Comparison of ENCODE assay signal across 1 cellular context in the genomic region with DNA sequence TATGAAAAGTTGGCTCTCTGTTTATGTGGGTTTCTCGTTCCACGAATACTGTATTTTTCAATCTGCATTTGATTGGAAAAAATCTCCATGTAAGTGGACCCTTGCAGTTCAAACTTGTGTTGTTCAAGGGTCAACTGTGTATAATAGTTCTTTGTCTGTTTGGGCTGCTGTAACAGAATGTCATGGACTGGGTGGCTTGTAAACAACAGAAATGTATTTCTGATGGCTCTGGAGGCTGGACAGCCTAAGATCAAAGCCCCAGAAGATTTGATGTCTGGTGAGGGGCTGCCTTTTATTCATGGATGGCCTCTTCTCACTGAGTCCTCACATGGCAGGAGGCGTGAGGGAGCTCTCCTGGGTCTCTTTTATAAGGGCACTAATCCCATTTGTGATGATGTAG.
TF ChIP-seq lines count a peak whose summit lies in the region.

No MANE protein-coding gene starts in this region.

TF ChIP-seq in HepG2, 621 proteins besides CTCF, POLR2A, EP300 and RAD21 (continued from another document and continues in another):
- TF ChIP-seq, protein P1, sequence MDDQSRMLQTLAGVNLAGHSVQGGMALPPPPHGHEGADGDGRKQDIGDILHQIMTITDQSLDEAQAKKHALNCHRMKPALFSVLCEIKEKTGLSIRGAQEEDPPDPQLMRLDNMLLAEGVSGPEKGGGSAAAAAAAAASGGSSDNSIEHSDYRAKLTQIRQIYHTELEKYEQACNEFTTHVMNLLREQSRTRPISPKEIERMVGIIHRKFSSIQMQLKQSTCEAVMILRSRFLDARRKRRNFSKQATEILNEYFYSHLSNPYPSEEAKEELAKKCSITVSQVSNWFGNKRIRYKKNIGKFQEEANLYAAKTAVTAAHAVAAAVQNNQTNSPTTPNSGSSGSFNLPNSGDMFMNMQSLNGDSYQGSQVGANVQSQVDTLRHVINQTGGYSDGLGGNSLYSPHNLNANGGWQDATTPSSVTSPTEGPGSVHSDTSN (CRISPR knock-in tag; IDR thresholded peaks at IDR 0.05; ENCODE audit: borderline replicate concordance) = no peak
- no peak for TF ChIP-seq ZNF878 (CRISPR knock-in tag; IDR thresholded peaks at IDR 0.05)
- TF ChIP-seq, protein P2, sequence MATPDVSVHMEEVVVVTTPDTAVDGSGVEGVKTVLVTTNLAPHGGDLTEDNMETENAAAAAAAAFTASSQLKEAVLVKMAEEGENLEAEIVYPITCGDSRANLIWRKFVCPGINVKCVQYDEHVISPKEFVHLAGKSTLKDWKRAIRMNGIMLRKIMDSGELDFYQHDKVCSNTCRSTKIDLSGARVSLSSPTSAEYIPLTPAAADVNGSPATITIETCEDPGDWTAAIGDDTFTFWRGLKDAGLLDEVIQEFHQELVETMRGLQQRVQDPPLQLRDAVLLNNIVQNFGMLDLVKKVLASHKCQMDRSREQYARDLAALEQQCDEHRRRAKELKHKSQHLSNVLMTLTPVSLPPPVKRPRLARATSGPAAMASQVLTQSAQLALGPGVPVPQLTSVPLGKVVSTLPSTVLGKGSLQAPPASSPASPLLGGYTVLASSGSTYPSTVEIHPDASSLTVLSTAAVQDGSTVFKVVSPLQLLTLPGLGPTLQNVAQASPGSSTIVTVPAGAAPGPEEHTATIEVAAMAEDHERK (CRISPR knock-in tag; IDR thresholded peaks at IDR 0.05; ENCODE audit: low read depth) = no peak
- TF ChIP-seq RARG (CRISPR knock-in tag; IDR thresholded peaks at IDR 0.05; ENCODE audit: low read depth) = no peak
- TF ChIP-seq, protein P3, sequence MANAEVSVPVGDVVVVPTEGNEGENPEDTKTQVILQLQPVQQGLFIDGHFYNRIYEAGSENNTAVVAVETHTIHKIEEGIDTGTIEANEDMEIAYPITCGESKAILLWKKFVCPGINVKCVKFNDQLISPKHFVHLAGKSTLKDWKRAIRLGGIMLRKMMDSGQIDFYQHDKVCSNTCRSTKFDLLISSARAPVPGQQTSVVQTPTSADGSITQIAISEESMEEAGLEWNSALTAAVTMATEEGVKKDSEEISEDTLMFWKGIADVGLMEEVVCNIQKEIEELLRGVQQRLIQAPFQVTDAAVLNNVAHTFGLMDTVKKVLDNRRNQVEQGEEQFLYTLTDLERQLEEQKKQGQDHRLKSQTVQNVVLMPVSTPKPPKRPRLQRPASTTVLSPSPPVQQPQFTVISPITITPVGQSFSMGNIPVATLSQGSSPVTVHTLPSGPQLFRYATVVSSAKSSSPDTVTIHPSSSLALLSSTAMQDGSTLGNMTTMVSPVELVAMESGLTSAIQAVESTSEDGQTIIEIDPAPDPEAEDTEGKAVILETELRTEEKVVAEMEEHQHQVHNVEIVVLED (CRISPR knock-in tag; IDR thresholded peaks at IDR 0.05; ENCODE audit: borderline replicate concordance) = no peak
- TF ChIP-seq RCOR2 (CRISPR knock-in tag; IDR thresholded peaks at IDR 0.05) = 0 out of 2 replicates have a peak, but pooled peaks have one; percentile 23
- TF ChIP-seq ZNF121 (CRISPR knock-in tag; IDR thresholded peaks at IDR 0.05) = no peak
- TF ChIP-seq GABPA (IDR thresholded peaks at IDR 0.05; ENCODE audit: low read depth, low read length) = no peak
- TF ChIP-seq GABPA (CRISPR knock-in tag; IDR thresholded peaks at IDR 0.05; ENCODE audit: low read depth) = no peak
- no peak for TF ChIP-seq JUND (CRISPR knock-in tag; IDR thresholded peaks at IDR 0.05)
- TF ChIP-seq, protein P4, sequence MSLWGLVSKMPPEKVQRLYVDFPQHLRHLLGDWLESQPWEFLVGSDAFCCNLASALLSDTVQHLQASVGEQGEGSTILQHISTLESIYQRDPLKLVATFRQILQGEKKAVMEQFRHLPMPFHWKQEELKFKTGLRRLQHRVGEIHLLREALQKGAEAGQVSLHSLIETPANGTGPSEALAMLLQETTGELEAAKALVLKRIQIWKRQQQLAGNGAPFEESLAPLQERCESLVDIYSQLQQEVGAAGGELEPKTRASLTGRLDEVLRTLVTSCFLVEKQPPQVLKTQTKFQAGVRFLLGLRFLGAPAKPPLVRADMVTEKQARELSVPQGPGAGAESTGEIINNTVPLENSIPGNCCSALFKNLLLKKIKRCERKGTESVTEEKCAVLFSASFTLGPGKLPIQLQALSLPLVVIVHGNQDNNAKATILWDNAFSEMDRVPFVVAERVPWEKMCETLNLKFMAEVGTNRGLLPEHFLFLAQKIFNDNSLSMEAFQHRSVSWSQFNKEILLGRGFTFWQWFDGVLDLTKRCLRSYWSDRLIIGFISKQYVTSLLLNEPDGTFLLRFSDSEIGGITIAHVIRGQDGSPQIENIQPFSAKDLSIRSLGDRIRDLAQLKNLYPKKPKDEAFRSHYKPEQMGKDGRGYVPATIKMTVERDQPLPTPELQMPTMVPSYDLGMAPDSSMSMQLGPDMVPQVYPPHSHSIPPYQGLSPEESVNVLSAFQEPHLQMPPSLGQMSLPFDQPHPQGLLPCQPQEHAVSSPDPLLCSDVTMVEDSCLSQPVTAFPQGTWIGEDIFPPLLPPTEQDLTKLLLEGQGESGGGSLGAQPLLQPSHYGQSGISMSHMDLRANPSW (CRISPR knock-in tag; IDR thresholded peaks at IDR 0.05; ENCODE audit: borderline replicate concordance) = no peak
- TF ChIP-seq YEATS4 (CRISPR knock-in tag; IDR thresholded peaks at IDR 0.05; ENCODE audit: borderline replicate concordance) = no peak
- TF ChIP-seq FOXK1 (CRISPR knock-in tag; IDR thresholded peaks at IDR 0.05; ENCODE audit: borderline replicate concordance, low read depth) = peak; percentile 53; the same call in 1 of the 2 replicates
- TF ChIP-seq, protein P5, sequence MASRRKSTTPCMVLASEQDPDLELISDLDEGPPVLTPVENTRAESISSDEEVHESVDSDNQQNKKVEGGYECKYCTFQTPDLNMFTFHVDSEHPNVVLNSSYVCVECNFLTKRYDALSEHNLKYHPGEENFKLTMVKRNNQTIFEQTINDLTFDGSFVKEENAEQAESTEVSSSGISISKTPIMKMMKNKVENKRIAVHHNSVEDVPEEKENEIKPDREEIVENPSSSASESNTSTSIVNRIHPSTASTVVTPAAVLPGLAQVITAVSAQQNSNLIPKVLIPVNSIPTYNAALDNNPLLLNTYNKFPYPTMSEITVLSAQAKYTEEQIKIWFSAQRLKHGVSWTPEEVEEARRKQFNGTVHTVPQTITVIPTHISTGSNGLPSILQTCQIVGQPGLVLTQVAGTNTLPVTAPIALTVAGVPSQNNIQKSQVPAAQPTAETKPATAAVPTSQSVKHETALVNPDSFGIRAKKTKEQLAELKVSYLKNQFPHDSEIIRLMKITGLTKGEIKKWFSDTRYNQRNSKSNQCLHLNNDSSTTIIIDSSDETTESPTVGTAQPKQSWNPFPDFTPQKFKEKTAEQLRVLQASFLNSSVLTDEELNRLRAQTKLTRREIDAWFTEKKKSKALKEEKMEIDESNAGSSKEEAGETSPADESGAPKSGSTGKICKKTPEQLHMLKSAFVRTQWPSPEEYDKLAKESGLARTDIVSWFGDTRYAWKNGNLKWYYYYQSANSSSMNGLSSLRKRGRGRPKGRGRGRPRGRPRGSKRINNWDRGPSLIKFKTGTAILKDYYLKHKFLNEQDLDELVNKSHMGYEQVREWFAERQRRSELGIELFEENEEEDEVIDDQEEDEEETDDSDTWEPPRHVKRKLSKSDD (CRISPR knock-in tag; IDR thresholded peaks at IDR 0.05; ENCODE audit: low read depth) = no peak
- no peak; the same call in 1 of the 2 replicates for TF ChIP-seq ZNF644 (CRISPR knock-in tag; IDR thresholded peaks at IDR 0.05; ENCODE audit: low read depth)
- no peak for TF ChIP-seq NFE2L1 (CRISPR knock-in tag; IDR thresholded peaks at IDR 0.05; ENCODE audit: borderline replicate concordance)
- peak; percentile 48; the same call in 1 of the 2 replicates for TF ChIP-seq HNF4G (IDR thresholded peaks at IDR 0.05; ENCODE audit: borderline replicate concordance, low read depth, low read length)
- peak; percentile 30; the same call in 1 of the 2 replicates for TF ChIP-seq HNF4G (CRISPR knock-in tag; IDR thresholded peaks at IDR 0.05; ENCODE audit: borderline replicate concordance, low read depth)
- TF ChIP-seq RORA (CRISPR knock-in tag; IDR thresholded peaks at IDR 0.05) = no peak
- no peak for TF ChIP-seq ZNF441 (CRISPR knock-in tag; IDR thresholded peaks at IDR 0.05; ENCODE audit: borderline replicate concordance)
- no peak for TF ChIP-seq ZNF619 (CRISPR knock-in tag; IDR thresholded peaks at IDR 0.05)
- no peak for TF ChIP-seq ZFP37 (CRISPR knock-in tag; IDR thresholded peaks at IDR 0.05; ENCODE audit: borderline replicate concordance)
- no peak for TF ChIP-seq PHB2 (IDR thresholded peaks at IDR 0.05; ENCODE audit: partially characterized antibody)
- no peak for TF ChIP-seq PRMT3 (CRISPR knock-in tag; IDR thresholded peaks at IDR 0.05; ENCODE audit: borderline replicate concordance, low read depth)
- TF ChIP-seq, protein P6, sequence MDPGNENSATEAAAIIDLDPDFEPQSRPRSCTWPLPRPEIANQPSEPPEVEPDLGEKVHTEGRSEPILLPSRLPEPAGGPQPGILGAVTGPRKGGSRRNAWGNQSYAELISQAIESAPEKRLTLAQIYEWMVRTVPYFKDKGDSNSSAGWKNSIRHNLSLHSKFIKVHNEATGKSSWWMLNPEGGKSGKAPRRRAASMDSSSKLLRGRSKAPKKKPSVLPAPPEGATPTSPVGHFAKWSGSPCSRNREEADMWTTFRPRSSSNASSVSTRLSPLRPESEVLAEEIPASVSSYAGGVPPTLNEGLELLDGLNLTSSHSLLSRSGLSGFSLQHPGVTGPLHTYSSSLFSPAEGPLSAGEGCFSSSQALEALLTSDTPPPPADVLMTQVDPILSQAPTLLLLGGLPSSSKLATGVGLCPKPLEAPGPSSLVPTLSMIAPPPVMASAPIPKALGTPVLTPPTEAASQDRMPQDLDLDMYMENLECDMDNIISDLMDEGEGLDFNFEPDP (CRISPR knock-in tag; conservative IDR thresholded peaks at IDR 0.05) = no peak
- TF ChIP-seq SALL2 (CRISPR knock-in tag; IDR thresholded peaks at IDR 0.05) = no peak
- TF ChIP-seq, protein P7, sequence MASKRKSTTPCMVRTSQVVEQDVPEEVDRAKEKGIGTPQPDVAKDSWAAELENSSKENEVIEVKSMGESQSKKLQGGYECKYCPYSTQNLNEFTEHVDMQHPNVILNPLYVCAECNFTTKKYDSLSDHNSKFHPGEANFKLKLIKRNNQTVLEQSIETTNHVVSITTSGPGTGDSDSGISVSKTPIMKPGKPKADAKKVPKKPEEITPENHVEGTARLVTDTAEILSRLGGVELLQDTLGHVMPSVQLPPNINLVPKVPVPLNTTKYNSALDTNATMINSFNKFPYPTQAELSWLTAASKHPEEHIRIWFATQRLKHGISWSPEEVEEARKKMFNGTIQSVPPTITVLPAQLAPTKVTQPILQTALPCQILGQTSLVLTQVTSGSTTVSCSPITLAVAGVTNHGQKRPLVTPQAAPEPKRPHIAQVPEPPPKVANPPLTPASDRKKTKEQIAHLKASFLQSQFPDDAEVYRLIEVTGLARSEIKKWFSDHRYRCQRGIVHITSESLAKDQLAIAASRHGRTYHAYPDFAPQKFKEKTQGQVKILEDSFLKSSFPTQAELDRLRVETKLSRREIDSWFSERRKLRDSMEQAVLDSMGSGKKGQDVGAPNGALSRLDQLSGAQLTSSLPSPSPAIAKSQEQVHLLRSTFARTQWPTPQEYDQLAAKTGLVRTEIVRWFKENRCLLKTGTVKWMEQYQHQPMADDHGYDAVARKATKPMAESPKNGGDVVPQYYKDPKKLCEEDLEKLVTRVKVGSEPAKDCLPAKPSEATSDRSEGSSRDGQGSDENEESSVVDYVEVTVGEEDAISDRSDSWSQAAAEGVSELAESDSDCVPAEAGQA (IDR thresholded peaks at IDR 0.05; ENCODE audit: low read depth) = no peak
- TF ChIP-seq, protein P7 (CRISPR knock-in tag; IDR thresholded peaks at IDR 0.05; ENCODE audit: borderline replicate concordance) = no peak
- TF ChIP-seq ZNF577 (CRISPR knock-in tag; IDR thresholded peaks at IDR 0.05; ENCODE audit: borderline replicate concordance, low read depth) = no peak
- no peak for TF ChIP-seq XBP1 (CRISPR knock-in tag; IDR thresholded peaks at IDR 0.05)
